In the genomic region with DNA sequence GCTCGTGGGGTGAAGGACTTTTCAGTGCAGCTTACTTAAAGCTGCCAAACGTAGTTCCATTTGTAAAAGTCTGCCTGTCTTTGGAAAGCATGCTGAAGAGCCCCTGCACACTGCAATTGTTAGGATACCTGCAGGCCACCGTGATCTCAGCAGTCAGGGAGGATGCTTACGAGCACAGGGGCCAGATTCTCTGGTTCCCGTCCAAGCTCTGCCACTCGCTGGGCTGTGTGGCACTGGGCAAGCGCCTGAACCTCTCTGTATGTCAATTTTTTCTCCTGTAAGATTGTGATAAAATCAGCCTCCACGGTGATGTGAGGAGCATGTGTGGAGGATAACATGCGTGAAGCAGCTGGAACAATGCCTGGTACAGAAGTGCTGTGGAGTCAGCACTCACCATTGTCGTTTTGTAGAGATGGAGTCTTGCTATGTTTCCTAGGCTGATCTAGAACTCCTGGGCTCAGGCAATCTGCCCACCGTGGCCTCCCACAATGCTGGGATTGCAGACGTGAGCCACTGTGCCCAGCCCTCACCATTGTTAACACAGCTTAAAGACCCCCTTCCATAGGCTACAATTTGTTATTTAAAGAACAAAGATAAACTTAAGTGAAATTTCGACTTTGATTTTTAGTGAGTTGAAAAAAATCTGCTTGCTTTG, we compare ENCODE assay signal across 8 cellular contexts. TPM values are rescaled to one million over a fixed set of nuclear protein-coding genes. Genes with fewer than 3 reads are reported as not detected.
DNase-seq lines count a peak whose midpoint lies in the region; ATAC-seq and TF ChIP-seq lines count a peak whose summit lies in the region.

No MANE protein-coding gene starts in this region.

- intact Hi-C loops in MCF 10A (cut with micrococcal nuclease): loop anchor here (2.0 kb wide), 2 partner anchors 241 to 507 kb away; partner anchors contain the start of genes CUL4A and PCID2

- no peaks in the 10 kb centered on the region for H4K20me1 ChIP-seq in KMS-11 (ENCODE audit: insufficient read depth)

- TSS peak; percentile 77 for BruUV-seq in MCF 10A (replicated peaks; lab: Mats Ljungman, UMichigan)

- H3K9me3 Mint-ChIP-seq in MCF 10A (ENCODE audit: unreplicated experiment): no peaks in the 10 kb centered on the region
- H3K9me3 Mint-ChIP-seq in naive B cell: no peaks in the 10 kb centered on the region

- peak overlapping the region; percentile 85 for H3K4me3 Mint-ChIP-seq in MCF 10A (ENCODE audit: unreplicated experiment)
- H3K4me3 Mint-ChIP-seq in naive B cell: peak overlapping the region in 5 of 8 donors; percentile 14 to 61 (median 42)

- H2AFZ ChIP-seq in KMS-11 (ENCODE audit: low read depth): peak overlapping the region; percentile 69

- peaks cover 25% of the 10 kb centered on the region for H3K4me1 ChIP-seq in KMS-11 (ENCODE audit: low read depth, poor library complexity, severe bottlenecking)

- H3K4me3 ChIP-seq in AG10803 (ENCODE audit: low read length): peak overlapping the region; percentile 54
- no peak overlapping the region for H3K4me3 ChIP-seq in KMS-11 (IDR thresholded peaks at IDR 0.05; ENCODE audit: insufficient read depth, low read depth, low read length)

- DNase-seq in AG10803 (ENCODE audit: low read depth): no peak
- no peak for DNase-seq in MCF 10A (ENCODE audit: unreplicated experiment)
- DNase-seq in naive B cell: no peak
- DNase-seq in stimulated activated CD4-positive, alpha-beta T cell treated with anti-CD3 and anti-CD28 coated beads, Interleukin-2, amount 100 ng/mL, for 24 hours: no peak
- DNase-seq in DMS153 (lab: John Stamatoyannopoulos, UW): no peak
- no peak for DNase-seq in NCI-H1694 treated with DMSO at 0.1 percent for 48 hours (lab: John Stamatoyannopoulos, UW)

- H3K27me3 Mint-ChIP-seq in MCF 10A (ENCODE audit: insufficient read depth, unreplicated experiment) (no peaks in the 10 kb centered on the region), naive B cell (peaks cover 0 to 3% (median 0%) of the 10 kb centered on the region in 3 donors)

- peak overlapping the region; percentile 46; the same call in 1 of the 2 replicates for H3K9ac ChIP-seq in KMS-11

- H3K79me2 ChIP-seq in KMS-11 (ENCODE audit: insufficient read depth, low read depth): no peaks in the 10 kb centered on the region

- peak overlapping the region; percentile 94 for H3K27ac Mint-ChIP-seq in MCF 10A (ENCODE audit: low read depth, unreplicated experiment)
- H3K27ac Mint-ChIP-seq in naive B cell: peak overlapping the region in 1 of 6 donors; percentile 77

- POLR2A ChIA-PET in MCF 10A (lab: Yijun Ruan, JAX): interaction anchor here (1.0 to 1.2 kb wide), 4 partner anchors 20 to 41 kb away, joined by 3 to 4 read pairs (median 3); partner anchors contain the start of gene DCUN1D2

- no peaks in the 10 kb centered on the region for H3K27me3 ChIP-seq in KMS-11 (ENCODE audit: insufficient read depth, low read depth)

- no peaks in the 10 kb centered on the region for H3K36me3 ChIP-seq in KMS-11 (ENCODE audit: insufficient read depth)

- no peak for ATAC-seq in naive B cell (ENCODE audit: low read depth in 2 of 2)
- no peak for ATAC-seq in HG02798 (IDR thresholded peaks at IDR 0.05; ENCODE audit: poor library complexity, unreplicated experiment)

- TF ChIP-seq CTCF in AG10803 (conservative IDR thresholded peaks at IDR 0.05; ENCODE audit: low read length) (no peak), KMS-11 (conservative IDR thresholded peaks at IDR 0.05; ENCODE audit: low read depth, low read length) (no peak), MCF 10A (IDR thresholded peaks at IDR 0.05; ENCODE audit: unreplicated experiment) (no peak)

- H3K4me2 ChIP-seq in KMS-11: peak overlapping the region; percentile 78

- H3K4me1 Mint-ChIP-seq in MCF 10A (ENCODE audit: insufficient read depth, unreplicated experiment) (peaks cover 6% of the 10 kb centered on the region), naive B cell (peaks cover 11 to 14% (median 14%) of the 10 kb centered on the region in 3 donors)

- H3K36me3 Mint-ChIP-seq in MCF 10A (ENCODE audit: insufficient read depth, unreplicated experiment): peaks cover 20% of the 10 kb centered on the region
- H3K36me3 Mint-ChIP-seq in naive B cell: no peaks in the 10 kb centered on the region

- H3K27ac ChIP-seq in KMS-11: peak overlapping the region; percentile 44; the same call in 1 of the 2 replicates

- CTCF ChIA-PET in MCF 10A (lab: Yijun Ruan, JAX): interaction anchor here (1.0 kb wide), 1 partner anchor 28 kb away, joined by 3 read pairs; no protein-coding TSS in a partner anchor

RNA-seq across cellular contexts. Expression of gene ADPRHL1, which starts 3.5 kb away (rescaled TPM):
- total RNA-seq in MCF 10A (2022): 2.6 and 4.3 TPM in 2 replicates
- polyA plus RNA-seq in naive B cell (ENCODE audit: low read depth in 6 of 6): under 1 TPM in 2 of 6 donors, not detected in 4; 0.54 to 0.75 TPM

RNA-seq across cellular contexts. Expression of gene DCUN1D2, which starts 40.7 kb away (rescaled TPM):
- total RNA-seq in MCF 10A (2022): 20.4 and 22.0 TPM in 2 replicates
- 10 to 100 TPM in 1 of 6 donors, 1 to 10 TPM in 5; 4.9 to 22.3 (median 7.1) TPM for polyA plus RNA-seq in naive B cell (ENCODE audit: low read depth in 6 of 6)
